In genomic region chr20:5127204-5127858, GRCh38 we compare ENCODE assay signal across 8 cellular contexts. TPM values are rescaled to one million over a fixed set of nuclear protein-coding genes. Genes with fewer than 3 reads are reported as not detected.
DNase-seq lines count a peak whose midpoint lies in the region; ATAC-seq and TF ChIP-seq lines count a peak whose summit lies in the region.

No MANE protein-coding gene starts in this region.

- no peaks in the 10 kb centered on the region for H3K36me3 ChIP-seq in breast epithelium

- H3K27me3 ChIP-seq in breast epithelium, result no peaks in the 10 kb centered on the region

- peak; percentile 4 for ATAC-seq in GM18499 (IDR thresholded peaks at IDR 0.05; ENCODE audit: insufficient read depth, unreplicated experiment)
- peak; percentile 22 for ATAC-seq in HG02763 (IDR thresholded peaks at IDR 0.05; ENCODE audit: unreplicated experiment)

- intact Hi-C loops in breast epithelium (cut with DNase I; ENCODE audit: low total_unique reads), result loop anchor here (10.0 kb wide), 1 partner anchor 67 kb away; no protein-coding TSS in a partner anchor

- H3K4me1 ChIP-seq in breast epithelium, result no peaks in the 10 kb centered on the region

- TF ChIP-seq POLR2A in breast epithelium (IDR thresholded peaks at IDR 0.05), result no peak

- DNase-seq in NCI-H1694 treated with DMSO at 0.1 percent for 48 hours (lab: John Stamatoyannopoulos, UW) (peak; percentile 13), breast epithelium (ENCODE audit: low spot score in 2 of 2) (peak; percentile 46 to 55), islet precursor cell (peak; percentile 74), GM19240 (ENCODE audit: insufficient read length, low spot score) (no peak)
- DNase-seq in stimulated activated CD4-positive, alpha-beta T cell treated with anti-CD3 and anti-CD28 coated beads, Interleukin-15, amount 100 ng/mL, for 48 hours (ENCODE audit: low read depth in 2 of 2), result peak; percentile 64 to 66

- H3K27ac ChIP-seq in VCaP (peak overlapping the region; percentile 95), breast epithelium (peak overlapping the region; percentile 96)

- peak overlapping the region; percentile 79 to 85 (median 84) for H3K4me3 ChIP-seq in breast epithelium

- TF ChIP-seq CTCF in VCaP (conservative IDR thresholded peaks at IDR 0.05) (no peak), breast epithelium (IDR thresholded peaks at IDR 0.05) (no peak)

- H3K9me3 ChIP-seq in breast epithelium, result no peaks in the 10 kb centered on the region

RNA-seq across cellular contexts. Expression of gene CDS2, which starts 0.5 kb away (rescaled TPM):
- total RNA-seq in breast epithelium, result 10 to 100 TPM; 29.2 to 42.9 (median 37.6) TPM

RNA-seq across cellular contexts. Expression of gene PCNA, which starts 7.6 kb away (rescaled TPM):
- total RNA-seq in breast epithelium, result 10 to 100 TPM; 32.3 to 62.9 (median 55.4) TPM

RNA-seq across cellular contexts. Expression of gene TMEM230, which starts 14.5 kb away (rescaled TPM):
- total RNA-seq in breast epithelium, result 100 to 1,000 TPM in 1 of 3 donors, 10 to 100 TPM in 2; 79.6 to 107 (median 88.0) TPM
